Comparison of ENCODE assay signal across 12 cellular contexts in genomic region chr3:30630238-30631030, GRCh38. TPM values are rescaled to one million over a fixed set of nuclear protein-coding genes. Genes with fewer than 3 reads are reported as not detected.
DNase-seq lines count a peak whose midpoint lies in the region; ATAC-seq, FAIRE-seq and TF ChIP-seq lines count a peak whose summit lies in the region.
"Had no signal": no experiment of that assay in that cellular context is flagged by ENCODE, and none has a peak within 500 bp of the region (broad histone marks: within the 10 kb centered on the region; RNA-seq: fewer than 3 reads in every experiment).

No MANE protein-coding gene starts in this region.

- 83 to 96% methylated on average over 2 of the region's 2 CpGs for WGBS in esophagus squamous epithelium, 2 donors

- H3K27me3 ChIP-seq in CD8-positive, alpha-beta T cell (ENCODE audit: insufficient read depth, low read length): no peaks in the 10 kb centered on the region
- H3K27me3 ChIP-seq in Peyer's patch (no peaks in the 10 kb centered on the region), esophagus squamous epithelium (no peaks in the 10 kb centered on the region), gastrocnemius medialis (no peaks in the 10 kb centered on the region)

- no peaks in the 10 kb centered on the region for H3K27me3 Mint-ChIP-seq in CD8-positive, alpha-beta T cell (ENCODE audit: low read depth)
- H3K27me3 Mint-ChIP-seq: brain had no signal

- peaks cover 99% of the 10 kb centered on the region for H3K4me1 ChIP-seq in CD8-positive, alpha-beta T cell (ENCODE audit: insufficient read depth, low read length)
- peaks cover 4 to 76% (median 41%) of the 10 kb centered on the region in 4 donors for H3K4me1 ChIP-seq in Peyer's patch
- H3K4me1 ChIP-seq in esophagus squamous epithelium: peaks cover 26 to 100% (median 82%) of the 10 kb centered on the region in 3 donors
- H3K4me1 ChIP-seq in gastrocnemius medialis: peaks cover 70 to 96% of the 10 kb centered on the region in 2 donors

- peaks cover 66% of the 10 kb centered on the region for H3K36me3 Mint-ChIP-seq in CD8-positive, alpha-beta T cell
- H3K36me3 Mint-ChIP-seq: brain had no signal

- in situ Hi-C loops in gastrocnemius medialis (cut with MboI; ENCODE audit: low sequenced_read_pairs in 4 of 4): no loop called here

- H3K4me1 Mint-ChIP-seq in CD8-positive, alpha-beta T cell (ENCODE audit: low read depth): peaks cover 97% of the 10 kb centered on the region

- H3K27ac ChIP-seq in CD8-positive, alpha-beta T cell (ENCODE audit: low read depth, low read length): peak overlapping the region; percentile 43
- H3K27ac ChIP-seq in Peyer's patch (peak overlapping the region; percentile 70 to 83 (median 78)), esophagus squamous epithelium (peak overlapping the region; percentile 55 to 78 (median 71)), gastrocnemius medialis (peak overlapping the region; percentile 13 to 76 (median 62))

- no peaks in the 10 kb centered on the region for H3K9me3 ChIP-seq in CD8-positive, alpha-beta T cell (ENCODE audit: low read length)
- H3K9me3 ChIP-seq in Peyer's patch (no peaks in the 10 kb centered on the region), esophagus squamous epithelium (no peaks in the 10 kb centered on the region), gastrocnemius medialis (no peaks in the 10 kb centered on the region)

- peak overlapping the region; percentile 30 for H3K4me3 Mint-ChIP-seq in CD8-positive, alpha-beta T cell
- H3K4me3 Mint-ChIP-seq: brain had no signal

- no peak for TF ChIP-seq POLR2A in Peyer's patch (IDR thresholded peaks at IDR 0.05)
- no peak for TF ChIP-seq POLR2A in esophagus squamous epithelium (IDR thresholded peaks at IDR 0.05)
- no peak for TF ChIP-seq POLR2A in gastrocnemius medialis (IDR thresholded peaks at IDR 0.05)

- POLR2A ChIA-PET in CD8-positive, alpha-beta T cell (lab: Charles Lee): interaction anchor here (0.7 to 3.6 kb wide), 12 partner anchors 8 to 32 kb away, joined by 3 to 24 read pairs (median 5); partner anchors contain the start of gene TGFBR2

- H3K27ac Mint-ChIP-seq in CD8-positive, alpha-beta T cell: peak overlapping the region; percentile 94

- H3K9me3 Mint-ChIP-seq in CD8-positive, alpha-beta T cell: no peaks in the 10 kb centered on the region
- H3K9me3 Mint-ChIP-seq: brain had no signal

- peaks cover 6% of the 10 kb centered on the region for H3K36me3 ChIP-seq in CD8-positive, alpha-beta T cell (ENCODE audit: insufficient read depth, low read length)
- H3K36me3 ChIP-seq in Peyer's patch (peaks cover 0 to 3% (median 0%) of the 10 kb centered on the region in 3 donors), esophagus squamous epithelium (no peaks in the 10 kb centered on the region), gastrocnemius medialis (no peaks in the 10 kb centered on the region)

- H3K4me3 ChIP-seq in CD8-positive, alpha-beta T cell (ENCODE audit: low read depth, low read length): peak overlapping the region; percentile 19
- no peak overlapping the region for H3K4me3 ChIP-seq in Peyer's patch
- no peak overlapping the region for H3K4me3 ChIP-seq in esophagus squamous epithelium
- peak overlapping the region in 1 of 4 donors; percentile 3 for H3K4me3 ChIP-seq in gastrocnemius medialis

- intact Hi-C loops in CD8-positive, alpha-beta T cell (cut with DNase I, micrococcal nuclease): loop anchor here (1.0 to 5.0 kb wide), 6 partner anchors 14 to 37 kb away; partner anchors contain the start of gene TGFBR2 (in 1 of the 2)
- intact Hi-C loops in esophagus squamous epithelium (cut with DNase I) (no loop called here), gastrocnemius medialis (cut with DNase I; ENCODE audit: low total_unique reads) (no loop called here)

- CTCF ChIA-PET in CD8-positive, alpha-beta T cell (lab: Charles Lee): interaction anchor here (1.0 to 4.3 kb wide), 7 partner anchors 10 to 311 kb away, joined by 3 to 21 read pairs (median 7); no protein-coding TSS in a partner anchor

- no peak for TF ChIP-seq CTCF in CD8-positive, alpha-beta T cell (IDR thresholded peaks at IDR 0.05)
- TF ChIP-seq CTCF in Peyer's patch (IDR thresholded peaks at IDR 0.05) (no peak), esophagus squamous epithelium (IDR thresholded peaks at IDR 0.05) (no peak), gastrocnemius medialis (IDR thresholded peaks at IDR 0.05 in 4 of 5, conservative IDR thresholded peaks at IDR 0.05 in 1 of 5) (no peak)

- DNase-seq in CD8-positive, alpha-beta T cell: no peak
- DNase-seq in Peyer's patch: no peak
- no peak for DNase-seq in esophagus squamous epithelium (lab: John Stamatoyannopoulos, UW)
- DNase-seq in gastrocnemius medialis: no peak
- DNase-seq in NCI-H187 treated with DMSO at 0.1 percent for 48 hours (lab: John Stamatoyannopoulos, UW): no peak
- DNase-seq in GM19239 (ENCODE audit: insufficient read length, low spot score): no peak
- no peak for DNase-seq in D341Med (ENCODE audit: low spot score)
- DNase-seq: DMS79, NCI-H69 had no signal

- FAIRE-seq in GM19239 (lab: Jason Lieb, UNC): no peak
- FAIRE-seq: frontal cortex had no signal

- peak; percentile 1 for ATAC-seq in CD8-positive, alpha-beta T cell
- ATAC-seq in gastrocnemius medialis (no peak), GM21717 (IDR thresholded peaks at IDR 0.05; ENCODE audit: unreplicated experiment) (no peak)

RNA-seq across cellular contexts. Expression of gene TGFBR2, which starts 24.0 kb away (rescaled TPM):
- total RNA-seq in CD8-positive, alpha-beta T cell: 100 to 1,000 TPM; 191 to 197 TPM
- total RNA-seq in Peyer's patch (100 to 1,000 TPM in 2 of 4 donors, 10 to 100 TPM in 2; 51.8 to 127 (median 105) TPM), esophagus squamous epithelium (100 to 1,000 TPM in 1 of 4 donors, 10 to 100 TPM in 3; 10.1 to 114 (median 48.7) TPM), gastrocnemius medialis (10 to 100 TPM; 38.3 to 53.8 (median 47.2) TPM)

Comparison
In these comparisons a context has a peak if more than half of its experiments do, and no peak if none do; other contexts are left out.
1. intact Hi-C loops: an anchor here in CD8-positive, alpha-beta T cell (1.0 to 5.0 kb wide); none called in esophagus squamous epithelium and gastrocnemius medialis.